ENCODE assay signal across 8 cellular contexts in the genomic region with DNA sequence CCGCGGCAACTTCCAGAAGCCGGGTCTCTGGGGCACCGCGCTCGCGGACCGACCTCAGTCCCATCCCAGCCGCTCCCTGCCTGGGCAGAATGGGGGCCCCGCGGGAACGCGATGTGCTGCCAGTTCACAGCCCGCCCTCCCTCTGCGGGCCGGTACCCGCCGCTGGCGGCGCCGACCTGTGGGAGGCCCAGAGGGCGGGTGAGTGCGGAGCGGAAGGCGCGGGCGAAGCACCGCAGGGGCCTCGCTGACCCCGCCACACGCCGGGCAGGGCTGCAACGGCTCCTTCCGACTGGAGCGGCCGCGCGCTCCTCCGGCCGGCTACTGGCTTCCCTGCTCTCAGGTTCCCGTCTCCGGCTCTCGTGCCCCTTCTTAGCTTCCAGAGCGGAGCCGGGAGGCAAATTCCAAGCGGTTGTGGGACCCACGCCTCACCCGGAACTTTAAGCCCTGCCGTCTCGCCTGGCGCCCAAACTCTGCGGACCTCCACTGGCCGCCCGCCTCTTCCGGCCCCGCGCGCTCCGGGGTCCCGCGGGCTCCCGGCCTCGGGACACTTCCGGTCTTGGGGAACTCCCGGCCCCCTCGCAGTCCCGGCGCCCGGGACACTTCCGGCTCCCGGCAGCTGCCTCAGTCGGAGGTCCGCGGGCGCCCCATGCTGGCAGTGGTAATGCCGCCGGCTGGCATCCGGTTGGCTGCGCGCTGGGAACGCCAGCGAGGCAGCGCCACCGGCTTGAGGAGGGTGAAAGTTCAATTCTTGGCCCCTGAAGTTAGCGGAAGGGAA. TPM values are rescaled to one million over a fixed set of nuclear protein-coding genes. Genes with fewer than 3 reads are reported as not detected.
DNase-seq lines count a peak whose midpoint lies in the region; ATAC-seq and TF ChIP-seq lines count a peak whose summit lies in the region.

A gene with protein sequence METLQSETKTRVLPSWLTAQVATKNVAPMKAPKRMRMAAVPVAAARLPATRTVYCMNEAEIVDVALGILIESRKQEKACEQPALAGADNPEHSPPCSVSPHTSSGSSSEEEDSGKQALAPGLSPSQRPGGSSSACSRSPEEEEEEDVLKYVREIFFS (minus strand): TSS at position 485 of the 775 bp plus-strand sequence. CDS start 1,785 bp downstream, outside the sequence.

- H3K27ac ChIP-seq in osteoblast (ENCODE audit: low read depth, low read length): peak within 1 kb of the TSS; percentile 89
- peak within 1 kb of the TSS; percentile 94 to 95 for H3K27ac ChIP-seq in thoracic aorta

- peaks cover 40% of the 10 kb centered on the region for H3K36me3 Mint-ChIP-seq in HFFc6 (ENCODE audit: low read depth)
- H3K36me3 Mint-ChIP-seq in activated naive CD4-positive, alpha-beta T cell treated with anti-CD3 and anti-CD28 coated beads, Interleukin-2, amount 10 ng/mL, durations not matched to agents 7 days and 5 days: peaks cover 44% of the 10 kb centered on the region

- H3K9me3 ChIP-seq in osteoblast (ENCODE audit: low read depth, low read length) (no peaks in the 10 kb centered on the region), thoracic aorta (no peaks in the 10 kb centered on the region)

- CTCF ChIA-PET in activated naive CD4-positive, alpha-beta T cell treated with anti-CD3 and anti-CD28 coated beads, Interleukin-2, amount 10 ng/mL, durations not matched to agents 7 days and 5 days (lab: Charles Lee): interaction anchor here (0.7 to 5.6 kb wide), 11 partner anchors 10 to 537 kb away, joined by 3 to 59 read pairs (median 6); a partner anchor contains a TSS

- peaks cover 24% of the 10 kb centered on the region for H3K4me1 ChIP-seq in osteoblast (ENCODE audit: insufficient read depth, low read length)
- peaks cover 22 to 50% of the 10 kb centered on the region in 2 donors for H3K4me1 ChIP-seq in thoracic aorta (ENCODE audit: control insufficient read depth in 1 of 2, low read depth in 2 of 2)

- H3K36me3 ChIP-seq in osteoblast (ENCODE audit: insufficient read depth, low read length): peaks cover 32% of the 10 kb centered on the region
- H3K36me3 ChIP-seq in thoracic aorta: peaks cover 16% of the 10 kb centered on the region

- no peaks in the 10 kb centered on the region for H3K27me3 ChIP-seq in osteoblast (ENCODE audit: insufficient read depth, low read length)
- no peaks in the 10 kb centered on the region for H3K27me3 ChIP-seq in thoracic aorta (replicated peaks; ENCODE audit: insufficient read depth)

- TF ChIP-seq CTCF in HFFc6 (IDR thresholded peaks at IDR 0.05) (peak; percentile 75), osteoblast (IDR thresholded peaks at IDR 0.05; ENCODE audit: extremely low read depth, low read depth, low read length) (peak; percentile 56), thoracic aorta (IDR thresholded peaks at IDR 0.05) (peak; percentile 50)

- H3K4me2 ChIP-seq in osteoblast (ENCODE audit: insufficient read depth, low read length): peak within 1 kb of the TSS; percentile 88

- H4K20me1 ChIP-seq in osteoblast (ENCODE audit: insufficient read depth, low read length): peaks cover 16% of the 10 kb centered on the region

- H3K4me3 Mint-ChIP-seq in HFFc6: peak within 1 kb of the TSS; percentile 97
- peak within 1 kb of the TSS; percentile 89 for H3K4me3 Mint-ChIP-seq in activated naive CD4-positive, alpha-beta T cell treated with anti-CD3 and anti-CD28 coated beads, Interleukin-2, amount 10 ng/mL, durations not matched to agents 7 days and 5 days

- peak; percentile 93 for ATAC-seq in thoracic aorta (ENCODE audit: insufficient number of reproducible peaks, low FRiP score, low read depth)

- H3K4me1 Mint-ChIP-seq in HFFc6 (ENCODE audit: low read depth): peaks cover 42% of the 10 kb centered on the region
- H3K4me1 Mint-ChIP-seq in activated naive CD4-positive, alpha-beta T cell treated with anti-CD3 and anti-CD28 coated beads, Interleukin-2, amount 10 ng/mL, durations not matched to agents 7 days and 5 days: peaks cover 52% of the 10 kb centered on the region

- peaks cover 3% of the 10 kb centered on the region; the same call in 1 of the 2 replicates for H3K27me3 Mint-ChIP-seq in HFFc6 (ENCODE audit: insufficient read depth)
- H3K27me3 Mint-ChIP-seq in activated naive CD4-positive, alpha-beta T cell treated with anti-CD3 and anti-CD28 coated beads, Interleukin-2, amount 10 ng/mL, durations not matched to agents 7 days and 5 days: no peaks in the 10 kb centered on the region

- H3K4me3 ChIP-seq in GM08714 (ENCODE audit: low read length): peak within 1 kb of the TSS; percentile 90
- H3K4me3 ChIP-seq in osteoblast (ENCODE audit: insufficient read depth, low read length): peak within 1 kb of the TSS; percentile 90
- peak within 1 kb of the TSS; percentile 96 for H3K4me3 ChIP-seq in thoracic aorta

- peak; percentile 91 for DNase-seq in HFFc6
- DNase-seq in NAMALWA (ENCODE audit: low spot score): peak; percentile 95
- peak; percentile 94 for DNase-seq in SK-N-DZ (ENCODE audit: low spot score)
- peak; percentile 94 for DNase-seq in activated naive CD4-positive, alpha-beta T cell treated with anti-CD3 and anti-CD28 coated beads, Interleukin-2, amount 10 ng/mL, durations not matched to agents 7 days and 5 days
- DNase-seq in glomerular endothelial cell (ENCODE audit: extremely low read depth, low read depth, low spot score): no peak
- peak; percentile 99 for DNase-seq in osteoblast (ENCODE audit: insufficient read length, low spot score, missing footprints)
- peak; percentile 77 for DNase-seq in thoracic aorta (ENCODE audit: low spot score)

- no peaks in the 10 kb centered on the region for H3K9me3 Mint-ChIP-seq in HFFc6
- no peaks in the 10 kb centered on the region for H3K9me3 Mint-ChIP-seq in activated naive CD4-positive, alpha-beta T cell treated with anti-CD3 and anti-CD28 coated beads, Interleukin-2, amount 10 ng/mL, durations not matched to agents 7 days and 5 days

- H3K79me2 ChIP-seq in osteoblast (ENCODE audit: insufficient read depth, low read length): peaks cover 28% of the 10 kb centered on the region

- peak within 1 kb of the TSS; percentile 96 for H3K27ac Mint-ChIP-seq in HFFc6
- peak within 1 kb of the TSS; percentile 94 for H3K27ac Mint-ChIP-seq in activated naive CD4-positive, alpha-beta T cell treated with anti-CD3 and anti-CD28 coated beads, Interleukin-2, amount 10 ng/mL, durations not matched to agents 7 days and 5 days

- peak within 1 kb of the TSS; percentile 91 for H2AFZ ChIP-seq in osteoblast (ENCODE audit: low read length)

RNA-seq across cellular contexts. Expression of the gene that starts here (rescaled TPM):
- 10 to 100 TPM; 26.4 to 32.8 (median 30.0) TPM for total RNA-seq in HFFc6 (2021; fragmentation: NEBNext Ultra II Directional; extraction: Animal tissue kit (Norgen Biotek cat#: 25700))
- 53.3 and 68.1 TPM in 2 replicates for polyA plus RNA-seq in SK-N-DZ (2014; cell fraction: cytosol; rRNA removed)
- polyA plus RNA-seq in SK-N-DZ (2014; cell fraction: nucleus; rRNA removed): 41.9 and 47.3 TPM in 2 replicates
- total RNA-seq in glomerular endothelial cell (26.7 and 29.2 TPM in 2 replicates), osteoblast (29.8 and 35.5 TPM in 2 replicates), thoracic aorta (10 to 100 TPM; 37.6 to 54.1 TPM)
